Comparison of ENCODE assay signal across 17 cellular contexts in genomic region chr18:79366177-79367094, GRCh38. TPM values are rescaled to one million over a fixed set of nuclear protein-coding genes. Genes with fewer than 3 reads are reported as not detected.
A peak's percentile ranks its signal among the peaks of the same experiment; 100 is the strongest.
DNase-seq lines count a peak whose midpoint lies in the region; ATAC-seq, FAIRE-seq and TF ChIP-seq lines count a peak whose summit lies in the region.
"Had no signal": no experiment of that assay in that cellular context is flagged by ENCODE, and none has a peak within 500 bp of the region (broad histone marks: within the 10 kb centered on the region; RNA-seq: fewer than 3 reads in every experiment).

No MANE protein-coding gene starts in this region.

- peaks cover 7% of the 10 kb centered on the region for H3K36me3 Mint-ChIP-seq in astrocyte (ENCODE audit: low read depth, unreplicated experiment)
- peaks cover 2 to 4% of the 10 kb centered on the region in 2 donors for H3K36me3 Mint-ChIP-seq in activated T-cell treated with anti-CD3 and anti-CD28 coated beads, Interleukin-2, amount 50 U/mL, for 72 hours (ENCODE audit: insufficient read depth in 2 of 2)

- ATAC-seq in activated T-cell treated with anti-CD3 and anti-CD28 coated beads, Interleukin-2, amount 50 U/mL, for 72 hours (replicated peaks in 1 of 2), result no peak
- no peak for ATAC-seq in GM19395 (IDR thresholded peaks at IDR 0.05; ENCODE audit: unreplicated experiment)
- ATAC-seq: left ventricle myocardium superior had no signal

- H3K9me3 ChIP-seq in astrocyte (ENCODE audit: insufficient read depth, low read depth, low read length) (no peaks in the 10 kb centered on the region), spleen (no peaks in the 10 kb centered on the region)

- peaks cover 5% of the 10 kb centered on the region for H3K9me3 Mint-ChIP-seq in astrocyte (ENCODE audit: unreplicated experiment)
- H3K9me3 Mint-ChIP-seq in activated T-cell treated with anti-CD3 and anti-CD28 coated beads, Interleukin-2, amount 50 U/mL, for 72 hours, result no peaks in the 10 kb centered on the region

- H4K20me1 ChIP-seq in astrocyte (ENCODE audit: insufficient read depth, low read length), result no peaks in the 10 kb centered on the region

- H3K27me3 ChIP-seq in astrocyte (ENCODE audit: insufficient read depth, low read length) (no peaks in the 10 kb centered on the region), spleen (replicated peaks in 1 of 7) (no peaks in the 10 kb centered on the region)

- no peak for TF ChIP-seq CTCF in astrocyte (IDR thresholded peaks at IDR 0.05; ENCODE audit: insufficient read depth, low read depth, low read length)
- TF ChIP-seq CTCF in spleen (IDR thresholded peaks at IDR 0.05 in 8 of 11, conservative IDR thresholded peaks at IDR 0.05 in 3 of 11), result no peak

- DNase-seq in NCI-H1105 treated with DMSO at 0.1 percent for 48 hours (lab: John Stamatoyannopoulos, UW), result peak; percentile 11
- DNase-seq in NCI-H1105 (lab: John Stamatoyannopoulos, UW), result no peak
- DNase-seq in astrocyte (ENCODE audit: low read depth), result peak; percentile 96
- DNase-seq in foreskin melanocyte, result peak; percentile 95
- DNase-seq in superior temporal gyrus (ENCODE audit: extremely low spot score), result peak; percentile 18
- DNase-seq in activated T-cell treated with anti-CD3 and anti-CD28 coated beads, Interleukin-2, amount 50 U/mL, for 72 hours, result no peak
- no peak for DNase-seq in spleen
- DNase-seq: activated T-cell treated with anti-CD3 and anti-CD28 coated beads for 4 hours; effector CD8-positive, alpha-beta T cell; Kasumi-1; left ventricle myocardium superior; NCI-H2029; WERI-Rb-1 had no signal

- H3K4me1 ChIP-seq in astrocyte (ENCODE audit: insufficient read depth, low read length) (peaks cover 23% of the 10 kb centered on the region), spleen (peaks cover 11 to 22% (median 13%) of the 10 kb centered on the region in 6 donors)

- peak overlapping the region; percentile 51 for H3K4me2 ChIP-seq in astrocyte (ENCODE audit: low read length)

- peaks cover 22% of the 10 kb centered on the region for H3K4me1 Mint-ChIP-seq in astrocyte (ENCODE audit: low read depth, unreplicated experiment)
- peaks cover 26% of the 10 kb centered on the region for H3K4me1 Mint-ChIP-seq in activated T-cell treated with anti-CD3 and anti-CD28 coated beads, Interleukin-2, amount 50 U/mL, for 72 hours (ENCODE audit: low read depth)

- H3K27ac ChIP-seq in astrocyte (ENCODE audit: low read depth, low read length), result peak overlapping the region; percentile 41
- no peak overlapping the region for H3K27ac ChIP-seq in spleen
- H3K27ac ChIP-seq: 22Rv1, WERI-Rb-1 had no signal

- no peaks in the 10 kb centered on the region for H3K79me2 ChIP-seq in astrocyte (ENCODE audit: insufficient read depth, low read length)

- TF ChIP-seq POLR2A in spleen (IDR thresholded peaks at IDR 0.05), result no peak

- H3K27me3 Mint-ChIP-seq in astrocyte (ENCODE audit: low read depth, unreplicated experiment), result no peaks in the 10 kb centered on the region
- no peaks in the 10 kb centered on the region for H3K27me3 Mint-ChIP-seq in activated T-cell treated with anti-CD3 and anti-CD28 coated beads, Interleukin-2, amount 50 U/mL, for 72 hours (ENCODE audit: low read depth)

- H2AFZ ChIP-seq in astrocyte (ENCODE audit: low read depth, low read length), result no peak overlapping the region

- no peak overlapping the region for H3K27ac Mint-ChIP-seq in astrocyte (ENCODE audit: unreplicated experiment)
- no peak overlapping the region for H3K27ac Mint-ChIP-seq in activated T-cell treated with anti-CD3 and anti-CD28 coated beads, Interleukin-2, amount 50 U/mL, for 72 hours

- H3K36me3 ChIP-seq in astrocyte (ENCODE audit: insufficient read depth, low read length) (no peaks in the 10 kb centered on the region), spleen (peaks cover 0 to 62% (median 18%) of the 10 kb centered on the region in 6 donors)

- no peak overlapping the region for H3K4me3 Mint-ChIP-seq in astrocyte (ENCODE audit: unreplicated experiment)
- H3K4me3 Mint-ChIP-seq in activated T-cell treated with anti-CD3 and anti-CD28 coated beads, Interleukin-2, amount 50 U/mL, for 72 hours, result no peak overlapping the region
- H3K4me3 Mint-ChIP-seq: neural crest cell had no signal

- intact Hi-C loops in spleen (cut with DNase I; ENCODE audit: low total_unique reads), result no loop called here

- no peak for FAIRE-seq in astrocyte (lab: Jason Lieb, UNC)

- no peak overlapping the region for H3K4me3 ChIP-seq in astrocyte (ENCODE audit: insufficient read depth, low read depth, low read length)
- H3K4me3 ChIP-seq in spleen, result no peak overlapping the region
- H3K4me3 ChIP-seq: skin epidermis had no signal

- 87 to 94% (median 91%) methylated on average over 29 of the region's 29 CpGs for WGBS in spleen, 5 donors

- H3K9ac ChIP-seq in astrocyte (ENCODE audit: low read length), result no peak overlapping the region

RNA-seq across cellular contexts. Expression of gene NFATC1, which starts 29.3 kb away (rescaled TPM):
- total RNA-seq in astrocyte (10.6 and 11.0 TPM in 2 replicates), spleen (10 to 100 TPM; 38.6 to 64.9 (median 56.1) TPM)
- 10 to 100 TPM; 70.4 to 86.0 TPM for total RNA-seq in activated T-cell treated with anti-CD3 and anti-CD28 coated beads, Interleukin-2, amount 50 U/mL, for 72 hours
- 10 to 100 TPM; 20.7 to 36.4 (median 30.0) TPM for polyA plus RNA-seq in spleen

Comparison
In these comparisons a context has a peak if more than half of its experiments do, and no peak if none do; other contexts are left out.
1. DNase-seq: peak in NCI-H1105 treated with DMSO at 0.1 percent for 48 hours (single experiment), astrocyte (single experiment), foreskin melanocyte (single experiment) and superior temporal gyrus (single experiment); none in NCI-H1105 (single experiment), activated T-cell treated with anti-CD3 and anti-CD28 coated beads, Interleukin-2, amount 50 U/mL, for 72 hours (0 of 2) and spleen (single experiment).